9 cellular contexts compared by ENCODE assay signal in the genomic region with DNA sequence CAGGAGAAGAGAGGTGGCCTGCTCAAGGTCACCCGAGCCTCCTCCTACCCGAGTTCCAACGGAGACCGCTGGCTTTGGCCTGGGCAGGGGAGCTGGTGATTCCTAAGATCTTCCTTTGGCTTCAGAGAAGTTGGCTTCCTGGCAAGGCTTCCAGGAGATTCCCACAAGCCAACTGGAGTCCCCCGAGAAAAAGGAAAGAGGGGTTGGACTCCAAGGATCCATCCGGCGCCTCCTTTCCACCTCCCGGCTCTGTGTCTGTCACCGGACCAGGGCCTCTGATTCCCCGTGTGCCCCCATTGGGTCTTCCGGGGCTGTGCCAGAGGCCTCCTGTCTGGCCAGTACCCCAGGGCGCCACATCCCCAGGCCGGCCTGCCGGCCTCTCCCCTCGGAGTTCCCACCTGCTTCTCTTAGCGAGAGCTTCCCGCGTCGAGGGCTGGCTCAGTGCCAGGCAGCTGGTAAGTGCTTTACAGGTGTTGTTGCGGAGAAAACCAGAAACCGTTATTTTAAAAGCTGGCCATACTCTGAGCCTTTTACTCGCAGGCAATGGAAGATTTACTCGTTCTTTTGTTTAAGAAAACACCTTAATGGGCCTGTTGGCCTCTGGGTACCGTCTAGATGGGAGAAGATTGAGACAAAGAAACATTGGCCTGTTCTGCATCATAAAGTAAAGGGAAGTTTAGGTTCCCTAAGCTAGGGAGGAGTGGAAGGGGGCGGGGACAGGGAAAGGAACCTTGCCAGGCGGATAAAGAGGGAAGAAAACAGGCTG.
DNase-seq lines count a peak whose midpoint lies in the region; TF ChIP-seq lines count a peak whose summit lies in the region.
"Had no signal": no experiment of that assay in that cellular context is flagged by ENCODE, and none has a peak within 500 bp of the region (broad histone marks: within the 10 kb centered on the region; RNA-seq: fewer than 3 reads in every experiment).

No MANE protein-coding gene starts in this region.

- CTCF ChIA-PET in RWPE1 (lab: Yijun Ruan, JAX) (no interaction called here), A673 (lab: Charles Lee) (no interaction called here)

- H3K27ac Mint-ChIP-seq in dendritic cell treated with granulocyte-macrophage colony-stimulating factor and Interleukin-4, amounts not matched to agents 40 ng/mL and 50 ng/mL, for 4 days: peak overlapping the region; percentile 71
- no peak overlapping the region for H3K27ac Mint-ChIP-seq in nephron progenitor cell

- peaks cover 74% of the 10 kb centered on the region for H3K27me3 Mint-ChIP-seq in dendritic cell treated with granulocyte-macrophage colony-stimulating factor and Interleukin-4, amounts not matched to agents 40 ng/mL and 50 ng/mL, for 4 days
- H3K27me3 Mint-ChIP-seq in nephron progenitor cell (ENCODE audit: low read depth, poor library complexity): peaks cover 90% of the 10 kb centered on the region

- H3K4me1 Mint-ChIP-seq in dendritic cell treated with granulocyte-macrophage colony-stimulating factor and Interleukin-4, amounts not matched to agents 40 ng/mL and 50 ng/mL, for 4 days (ENCODE audit: low read depth): peaks cover 19% of the 10 kb centered on the region
- H3K4me1 Mint-ChIP-seq in nephron progenitor cell: peaks cover 40% of the 10 kb centered on the region

- peaks cover 7% of the 10 kb centered on the region for H3K4me1 ChIP-seq in A673 (ENCODE audit: insufficient read depth, low read length, poor library complexity, severe bottlenecking)

- no peaks in the 10 kb centered on the region for H3K9me3 Mint-ChIP-seq in dendritic cell treated with granulocyte-macrophage colony-stimulating factor and Interleukin-4, amounts not matched to agents 40 ng/mL and 50 ng/mL, for 4 days
- peaks cover 4% of the 10 kb centered on the region for H3K9me3 Mint-ChIP-seq in nephron progenitor cell

- no peak overlapping the region for H3K4me3 ChIP-seq in A673 (ENCODE audit: low read depth, low read length, poor library complexity, severe bottlenecking)

- POLR2A ChIA-PET in RWPE1 (lab: Yijun Ruan, JAX; ENCODE audit: low non-redundant PET): no interaction called here
- POLR2A ChIA-PET in A673 (lab: Charles Lee; ENCODE audit: low non-redundant PET): no interaction called here

- TF ChIP-seq CTCF in nephron progenitor cell (IDR thresholded peaks at IDR 0.05): no peak
- TF ChIP-seq CTCF in RWPE1 (conservative IDR thresholded peaks at IDR 0.05; ENCODE audit: low read depth): no peak
- no peak for TF ChIP-seq CTCF in A673 (conservative IDR thresholded peaks at IDR 0.05; ENCODE audit: low read depth, low read length)

- BruUV-seq in A673 (replicated peaks; lab: Mats Ljungman, UMichigan): no TSS peak

- H3K36me3 ChIP-seq in A673 (ENCODE audit: insufficient read depth, low read length, poor library complexity, severe bottlenecking): no peaks in the 10 kb centered on the region
- H3K36me3 ChIP-seq: adrenal gland, spleen had no signal

- no peak overlapping the region for H3K27ac ChIP-seq in RWPE1
- H3K27ac ChIP-seq in A673 (ENCODE audit: low read depth, low read length, poor library complexity, severe bottlenecking): no peak overlapping the region
- H3K27ac ChIP-seq: adrenal gland, spleen had no signal

- no peaks in the 10 kb centered on the region for H3K36me3 Mint-ChIP-seq in dendritic cell treated with granulocyte-macrophage colony-stimulating factor and Interleukin-4, amounts not matched to agents 40 ng/mL and 50 ng/mL, for 4 days (ENCODE audit: low read depth)
- H3K36me3 Mint-ChIP-seq in nephron progenitor cell (ENCODE audit: low read depth): no peaks in the 10 kb centered on the region

- H3K4me3 Mint-ChIP-seq in dendritic cell treated with granulocyte-macrophage colony-stimulating factor and Interleukin-4, amounts not matched to agents 40 ng/mL and 50 ng/mL, for 4 days: peak overlapping the region; percentile 89
- peak overlapping the region; percentile 81 for H3K4me3 Mint-ChIP-seq in nephron progenitor cell

- intact Hi-C loops in dendritic cell treated with granulocyte-macrophage colony-stimulating factor and Interleukin-4, amounts not matched to agents 40 ng/mL and 50 ng/mL, for 4 days (cut with micrococcal nuclease): no loop called here
- intact Hi-C loops in A673 (cut with micrococcal nuclease; ENCODE audit: unreplicated experiment): no loop called here

- H3K9me3 ChIP-seq in A673 (ENCODE audit: low read depth, low read length, poor library complexity, severe bottlenecking): no peaks in the 10 kb centered on the region
- H3K9me3 ChIP-seq: adrenal gland, spleen had no signal

- H3K27me3 ChIP-seq in A673 (replicated peaks; ENCODE audit: insufficient read depth, low read depth, low read length, poor library complexity): peaks cover 22% of the 10 kb centered on the region

- DNase-seq in Daoy (ENCODE audit: low read depth) (peak; percentile 9), NCI-H1417 treated with DMSO at 0.1 percent for 48 hours (lab: John Stamatoyannopoulos, UW) (peak; percentile 66), nephron progenitor cell (peak; percentile 19), RWPE1 (ENCODE audit: low spot score) (no peak), A673 (ENCODE audit: low spot score) (no peak), HuH-7.5 (ENCODE audit: low spot score) (no peak)

Comparison
In these comparisons a context has a peak if more than half of its experiments do, and no peak if none do; other contexts are left out.
1. DNase-seq: peak in Daoy (single experiment), NCI-H1417 treated with DMSO at 0.1 percent for 48 hours (single experiment) and nephron progenitor cell (single experiment); none in RWPE1 (single experiment), A673 (single experiment) and HuH-7.5 (single experiment).